In the genomic region with DNA sequence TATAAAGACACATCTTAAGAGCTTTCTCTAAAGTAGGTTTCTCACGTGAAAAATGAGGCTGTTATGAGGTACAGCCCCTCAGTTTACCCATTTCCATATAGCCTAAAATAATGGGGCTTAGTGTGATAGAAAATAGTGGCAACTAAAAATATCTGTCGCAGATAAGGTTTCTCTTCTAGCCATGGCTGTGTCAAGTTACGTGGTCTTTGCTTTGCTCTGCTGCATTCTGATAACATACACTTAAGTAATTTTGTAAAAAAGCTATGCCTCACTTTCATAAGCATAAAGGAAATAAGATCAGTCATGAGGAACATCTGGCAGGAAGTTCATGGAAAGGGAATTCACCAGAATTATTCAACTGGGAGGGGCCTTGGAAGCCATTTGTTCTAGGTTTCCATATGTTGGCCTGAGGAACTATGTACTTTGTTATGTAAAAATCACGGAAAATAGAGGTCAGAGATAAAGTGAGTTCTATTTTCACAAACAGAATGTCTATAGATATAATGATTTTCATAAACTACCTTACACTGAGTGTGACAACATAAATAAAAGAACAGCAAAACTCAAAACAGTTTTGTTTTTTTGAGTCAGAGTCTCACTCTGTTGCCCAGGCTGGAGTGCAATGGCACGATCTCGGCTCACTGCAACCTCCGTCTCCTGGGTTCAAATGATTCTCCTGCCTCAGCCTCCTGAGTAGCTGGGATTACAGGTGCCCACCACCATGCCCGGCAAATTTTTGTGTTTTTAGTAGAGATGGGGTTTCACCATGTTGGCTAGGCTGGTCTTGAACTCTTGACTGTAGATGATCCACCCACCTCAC, we compare ENCODE assay signal across 9 cellular contexts.
DNase-seq lines count a peak whose midpoint lies in the region; ATAC-seq and TF ChIP-seq lines count a peak whose summit lies in the region.
"Had no signal": no experiment of that assay in that cellular context is flagged by ENCODE, and none has a peak within 500 bp of the region (broad histone marks: within the 10 kb centered on the region; RNA-seq: fewer than 3 reads in every experiment).

No MANE protein-coding gene starts in this region.

- 62 to 74% (median 66%) methylated on average over 8 of the region's 8 CpGs for WGBS in stomach, 5 donors

- DNase-seq in HCT116 (ENCODE audit: low read depth, low spot score) (no peak), SJCRH30 (peak; percentile 22 to 73), fibroblast of the aortic adventitia (ENCODE audit: low read depth) (peak; percentile 91), stomach (no peak), SHP77 (lab: John Stamatoyannopoulos, UW) (no peak)
- DNase-seq in stimulated activated naive CD4-positive, alpha-beta T cell (lab: John Stamatoyannopoulos, UW), result no peak
- no peak for DNase-seq in stimulated activated CD4-positive, alpha-beta T cell treated with anti-CD3 and anti-CD28 coated beads, Interleukin-4, amount 100 ng/mL, for 4 hours
- DNase-seq: GOT3 had no signal

- TF ChIP-seq CTCF in HCT116 (IDR thresholded peaks at IDR 0.05 in 2 of 3, conservative IDR thresholded peaks at IDR 0.05 in 1 of 3; ENCODE audit: borderline replicate concordance in 1 of 3, insufficient read depth in 1 of 3, low read depth in 2 of 3, low read length in 2 of 3), result no peak
- TF ChIP-seq CTCF in fibroblast of the aortic adventitia (IDR thresholded peaks at IDR 0.05; ENCODE audit: insufficient read depth, low read length), result no peak
- no peak for TF ChIP-seq CTCF in stomach (IDR thresholded peaks at IDR 0.05)

- TF ChIP-seq RAD21 in HCT116 (IDR thresholded peaks at IDR 0.05; ENCODE audit: low read depth), result no peak

- peak overlapping the region; percentile 51 for H3K9ac ChIP-seq in HCT116 (ENCODE audit: low read length)

- H3K9me3 ChIP-seq in HCT116 (ENCODE audit: control insufficient read depth in 1 of 2, insufficient read depth in 1 of 2, low read depth in 1 of 2, low read length in 2 of 2), result no peaks in the 10 kb centered on the region
- no peaks in the 10 kb centered on the region for H3K9me3 ChIP-seq in SJCRH30 (replicated peaks)
- no peaks in the 10 kb centered on the region for H3K9me3 ChIP-seq in stomach

- H3K4me2 ChIP-seq in HCT116 (ENCODE audit: low read length), result peak overlapping the region; percentile 45

- no peak for ATAC-seq in HCT116
- ATAC-seq: natural killer cell treated with Interleukin-12 subunit alpha and Interleukin-12 subunit beta and Interleukin-15 and Interleukin-18, amount 100 ng/mL, for 72 hours had no signal

- H4K20me1 ChIP-seq in HCT116 (ENCODE audit: insufficient read depth), result no peaks in the 10 kb centered on the region

- CTCF ChIA-PET in HCT116 (lab: Charles Lee), result no interaction called here

- no peak for TF ChIP-seq EP300 in stomach (IDR thresholded peaks at IDR 0.05)

- H3K27me3 ChIP-seq in HCT116 (ENCODE audit: insufficient read depth, low read length) (no peaks in the 10 kb centered on the region), SJCRH30 (no peaks in the 10 kb centered on the region), stomach (no peaks in the 10 kb centered on the region)

- no TSS peak for BruUV-seq in HCT116 (replicated peaks; lab: Mats Ljungman, UMichigan)

- peak overlapping the region; percentile 100 for H3K27ac ChIP-seq in HCT116 (ENCODE audit: low read depth, low read length)
- H3K27ac ChIP-seq in SJCRH30, result peak overlapping the region; percentile 64
- peak overlapping the region; percentile 18 to 52 (median 28) for H3K27ac ChIP-seq in stomach

- H3K9me2 ChIP-seq in HCT116 (ENCODE audit: insufficient read depth), result no peaks in the 10 kb centered on the region

- H3K36me3 ChIP-seq in HCT116 (ENCODE audit: control insufficient read depth in 1 of 2, insufficient read depth in 2 of 2, low read length in 2 of 2) (no peaks in the 10 kb centered on the region), SJCRH30 (no peaks in the 10 kb centered on the region), stomach (no peaks in the 10 kb centered on the region)

- H3K79me2 ChIP-seq in HCT116 (ENCODE audit: insufficient read depth, low read length), result peaks cover 7% of the 10 kb centered on the region; the same call in 1 of the 2 replicates

- H2AFZ ChIP-seq in HCT116 (ENCODE audit: low read depth, low read length, poor library complexity, severe bottlenecking), result no peak overlapping the region

- TF ChIP-seq POLR2A in HCT116 (IDR thresholded peaks at IDR 0.05; ENCODE audit: borderline replicate concordance, extremely low read depth, insufficient read depth, insufficient read length) (no peak), stomach (IDR thresholded peaks at IDR 0.05) (no peak)

- intact Hi-C loops in HCT116 (cut with micrococcal nuclease), result no loop called here
- intact Hi-C loops in stomach (cut with DNase I; ENCODE audit: low total_unique reads), result no loop called here

- H3K4me3 ChIP-seq in HCT116 (replicated peaks in 1 of 2; ENCODE audit: low read depth in 1 of 2, low read length in 2 of 2) (no peak overlapping the region), SJCRH30 (peak overlapping the region; percentile 4; the same call in 1 of the 2 replicates), fibroblast of the aortic adventitia (ENCODE audit: low read depth, low read length) (no peak overlapping the region), stomach (no peak overlapping the region)

- H3K4me1 ChIP-seq in HCT116 (ENCODE audit: control insufficient read depth in 1 of 2, insufficient read depth in 2 of 2, low read length in 2 of 2), result peaks cover 88 to 100% of the 10 kb centered on the region in 2 experiments
- peaks cover 33% of the 10 kb centered on the region for H3K4me1 ChIP-seq in SJCRH30
- peaks cover 8 to 39% (median 27%) of the 10 kb centered on the region in 4 donors for H3K4me1 ChIP-seq in stomach

- RAD21 ChIA-PET in HCT116 (lab: Charles Lee; ENCODE audit: low non-redundant PET in 1 of 2, low total read pairs in 2 of 2, uncharacterized antibody in 2 of 2, unreplicated experiment in 2 of 2), result no interaction called here

- POLR2A ChIA-PET in HCT116 (lab: Charles Lee), result interaction anchor here (0.9 to 3.9 kb wide), 8 partner anchors 8 to 68 kb away, joined by 3 to 42 read pairs (median 9); no protein-coding TSS in a partner anchor

TF ChIP-seq in HCT116, 20 proteins besides CTCF, POLR2A, EP300 and RAD21:
- no peak for TF ChIP-seq SP1 (IDR thresholded peaks at IDR 0.05; ENCODE audit: low read depth)
- TF ChIP-seq POLR2AphosphoS5 (IDR thresholded peaks at IDR 0.05; ENCODE audit: low read depth, low read length), result no peak
TF ChIP-seq in HCT116: peak in this region for 0.

Comparison
In these comparisons a context has a peak if more than half of its experiments do, and no peak if none do; other contexts are left out.
1. DNase-seq: peak in SJCRH30 (2 of 2) and fibroblast of the aortic adventitia (single experiment); none in HCT116 (single experiment), stomach (single experiment), SHP77 (0 of 2), stimulated activated naive CD4-positive, alpha-beta T cell (0 of 6) and stimulated activated CD4-positive, alpha-beta T cell treated with anti-CD3 and anti-CD28 coated beads, Interleukin-4, amount 100 ng/mL, for 4 hours (0 of 2).
2. H3K27ac ChIP-seq: peak in every context shown above with its lines; median percentile 100 in HCT116; 64 in SJCRH30; 28 in stomach.